19 cellular contexts compared by ENCODE assay signal in genomic region chr2:43280994-43281393, GRCh38.
"Had no signal": no experiment of that assay in that cellular context is flagged by ENCODE, and none has a peak within 500 bp of the region (broad histone marks: within the 10 kb centered on the region; RNA-seq: fewer than 3 reads in every experiment).

No MANE protein-coding gene starts in this region.

- H3K27ac Mint-ChIP-seq: immature natural killer cell, memory B cell, mesothelial cell of epicardium, natural killer cell, type B pancreatic cell had no signal

- H3K4me3 Mint-ChIP-seq: immature natural killer cell, memory B cell, mesothelial cell of epicardium, natural killer cell, neural crest cell, type B pancreatic cell had no signal

- H3K27me3 ChIP-seq: foreskin keratinocyte, left lung, spleen, suprapubic skin, thyroid gland had no signal

- H3K4me1 Mint-ChIP-seq: immature natural killer cell had no signal

- DNase-seq: dermis blood vessel endothelial cell; foreskin keratinocyte; immature natural killer cell; left lung; lower lobe of right lung; natural killer cell; posterior cingulate gyrus; spleen; stimulated activated CD4-positive, alpha-beta T cell treated with anti-CD3 and anti-CD28 coated beads, Interleukin-15, amount 100 ng/mL, for 24 hours; stimulated activated CD4-positive, alpha-beta T cell treated with anti-CD3 and anti-CD28 coated beads, Interleukin-1b, Interleukin-23, amount 100 ng/mL, for 48 hours; stimulated activated CD4-positive, alpha-beta T cell treated with anti-CD3 and anti-CD28 coated beads, Interleukin-4, amount 100 ng/mL, for 24 hours; stimulated activated naive CD4-positive, alpha-beta T cell; thyroid gland had no signal

- H3K4me3 ChIP-seq: left lung, lower lobe of right lung, spleen, suprapubic skin, thyroid gland had no signal

- H3K27ac ChIP-seq: foreskin keratinocyte, left lung, lower lobe of right lung, spleen, suprapubic skin had no signal

- H3K27me3 Mint-ChIP-seq: memory B cell, type B pancreatic cell had no signal

- ATAC-seq: foreskin keratinocyte, left lung, lower lobe of right lung, natural killer cell, sciatic nerve had no signal

- H3K9me3 ChIP-seq: thyroid gland had no signal

- H3K36me3 ChIP-seq: thyroid gland had no signal

- H3K4me1 ChIP-seq: foreskin keratinocyte had no signal
